1 cellular context compared by ENCODE assay signal in genomic region chrX:140360924-140361323, GRCh38.
TF ChIP-seq lines count a peak whose summit lies in the region.

No MANE protein-coding gene starts in this region.

TF ChIP-seq in WTC11, 78 proteins besides CTCF, POLR2A, EP300 and RAD21 (continued from another document):
- TF ChIP-seq ZNF281 (CRISPR knock-in tag; IDR thresholded peaks at IDR 0.05) = no peak
TF ChIP-seq in WTC11: peak in this region for 0.
